In the genomic region with DNA sequence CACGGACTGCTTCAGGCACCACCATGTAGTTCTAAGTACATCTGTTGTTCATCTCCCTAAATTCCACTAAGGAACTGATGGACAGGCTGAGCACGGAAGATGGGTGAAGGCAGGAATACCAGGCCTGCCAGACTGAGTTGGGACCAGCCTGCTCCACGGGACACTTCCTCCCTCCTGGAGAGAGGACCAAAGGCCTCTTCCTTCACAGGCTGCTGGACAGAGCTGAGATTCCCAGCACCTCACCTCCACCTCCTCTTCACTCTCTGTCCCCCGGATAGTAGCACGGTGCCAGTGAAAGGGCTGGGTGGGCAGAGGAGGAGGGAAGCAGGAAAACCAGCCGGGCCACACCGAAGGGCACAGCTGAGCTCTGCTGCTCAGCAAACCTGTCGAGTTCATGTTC, we compare ENCODE assay signal across 19 cellular contexts.
"Had no signal": no experiment of that assay in that cellular context is flagged by ENCODE, and none has a peak within 500 bp of the region (broad histone marks: within the 10 kb centered on the region; RNA-seq: fewer than 3 reads in every experiment).

No MANE protein-coding gene starts in this region.

- DNase-seq: activated CD4-positive, alpha-beta T cell treated with anti-CD3 and anti-CD28 coated beads, Interleukin-2, amount 50 U/mL, for 1 hour; activated CD4-positive, CD25-positive, alpha-beta regulatory T cell treated with anti-CD3 and anti-CD28 coated beads, Interleukin-2, amount 50 U/mL, for 72 hours; activated CD8-positive, alpha-beta memory T cell treated with anti-CD3 and anti-CD28 coated beads, Interleukin-2, amount 50 U/mL, for 4 hours; activated gamma-delta T cell; activated T-cell treated with anti-CD3 and anti-CD28 coated beads, Interleukin-2, amount 50 U/mL, for 72 hours; effector memory CD8-positive, alpha-beta T cell; foreskin fibroblast; mesendoderm; naive thymus-derived CD4-positive, alpha-beta T cell; stimulated activated CD4-positive, alpha-beta T cell treated with anti-CD3 and anti-CD28 coated beads, Interleukin-4, amount 100 ng/mL, for 1 hour; stimulated activated naive CD8-positive, alpha-beta T cell treated with anti-CD3 and anti-CD28 coated beads, Interleukin-15, amount 100 ng/mL, for 72 hours; trophoblast cell had no signal

- H3K27ac ChIP-seq: hepatocyte, neutrophil, parathyroid adenoma, right lobe of liver, suprapubic skin had no signal

- H3K27me3 ChIP-seq: hepatocyte, right lobe of liver, suprapubic skin had no signal

- H3K27ac Mint-ChIP-seq: activated naive CD8-positive, alpha-beta T cell; activated T-cell treated with anti-CD3 and anti-CD28 coated beads, Interleukin-2, amount 50 U/mL, for 72 hours; effector memory CD8-positive, alpha-beta T cell had no signal

- H3K4me3 Mint-ChIP-seq: activated naive CD8-positive, alpha-beta T cell; activated T-cell treated with anti-CD3 and anti-CD28 coated beads, Interleukin-2, amount 50 U/mL, for 72 hours; effector memory CD8-positive, alpha-beta T cell; naive thymus-derived CD4-positive, alpha-beta T cell; stimulated activated naive CD8-positive, alpha-beta T cell treated with anti-CD3 and anti-CD28 coated beads, Interleukin-15, amount 100 ng/mL, for 72 hours had no signal

- ATAC-seq: activated T-cell treated with anti-CD3 and anti-CD28 coated beads, Interleukin-2, amount 50 U/mL, for 72 hours; effector memory CD8-positive, alpha-beta T cell; naive thymus-derived CD4-positive, alpha-beta T cell; right lobe of liver; stimulated activated naive CD8-positive, alpha-beta T cell treated with anti-CD3 and anti-CD28 coated beads, Interleukin-15, amount 100 ng/mL, for 72 hours had no signal

- H3K9ac ChIP-seq: parathyroid adenoma had no signal

- H3K4me3 ChIP-seq: hepatocyte, right lobe of liver, smooth muscle cell, suprapubic skin had no signal

- H3K9me3 ChIP-seq: neutrophil, right lobe of liver, suprapubic skin had no signal

- H3K79me2 ChIP-seq: hepatocyte, parathyroid adenoma had no signal

- H2AFZ ChIP-seq: hepatocyte, parathyroid adenoma had no signal

- H3K27me3 Mint-ChIP-seq: activated naive CD8-positive, alpha-beta T cell; effector memory CD8-positive, alpha-beta T cell; naive thymus-derived CD4-positive, alpha-beta T cell; stimulated activated naive CD8-positive, alpha-beta T cell treated with anti-CD3 and anti-CD28 coated beads, Interleukin-15, amount 100 ng/mL, for 72 hours had no signal

- H3K9me3 Mint-ChIP-seq: activated T-cell treated with anti-CD3 and anti-CD28 coated beads, Interleukin-2, amount 50 U/mL, for 72 hours; effector memory CD8-positive, alpha-beta T cell; naive thymus-derived CD4-positive, alpha-beta T cell; stimulated activated naive CD8-positive, alpha-beta T cell treated with anti-CD3 and anti-CD28 coated beads, Interleukin-15, amount 100 ng/mL, for 72 hours had no signal

- H3K4me2 ChIP-seq: hepatocyte, smooth muscle cell had no signal

- H3K4me1 ChIP-seq: parathyroid adenoma had no signal
